Comparison of ENCODE assay signal across 10 cellular contexts in genomic region chrX:109600114-109600710, GRCh38. TPM values are rescaled to one million over a fixed set of nuclear protein-coding genes. Genes with fewer than 3 reads are reported as not detected.
A peak's percentile ranks its signal among the peaks of the same experiment; 100 is the strongest.
DNase-seq lines count a peak whose midpoint lies in the region; ATAC-seq, FAIRE-seq and TF ChIP-seq lines count a peak whose summit lies in the region.
"Had no signal": no experiment of that assay in that cellular context is flagged by ENCODE, and none has a peak within 500 bp of the region (broad histone marks: within the 10 kb centered on the region; RNA-seq: fewer than 3 reads in every experiment).

No MANE protein-coding gene starts in this region.

- WGBS in SK-N-SH (ENCODE audit: low lambda C conversion rate), result 21% methylated on average over 18 of the region's 18 CpGs

- H3K4me3 ChIP-seq in HUES48 (ENCODE audit: low read depth, low read length) (peak overlapping the region; percentile 20; the same call in 1 of the 2 replicates), SK-N-SH (ENCODE audit: low read depth in 2 of 2, low read length in 1 of 2) (no peak overlapping the region), left ventricle myocardium inferior (peak overlapping the region; percentile 6), gastrocnemius medialis (no peak overlapping the region), kidney (ENCODE audit: low read length in 2 of 2) (no peak overlapping the region)
- H3K4me3 ChIP-seq: vagina had no signal

- CTCF ChIA-PET in SK-N-SH (lab: Yijun Ruan, JAX), result interaction anchor here (0.7 to 1.3 kb wide), 2 partner anchors 115 to 1394 kb away, joined by 3 to 4 read pairs; no protein-coding TSS in a partner anchor

- H3F3A ChIP-seq in SK-N-SH (replicated peaks; ENCODE audit: insufficient read depth), result no peaks in the 10 kb centered on the region

- no peaks in the 10 kb centered on the region for H3K79me2 ChIP-seq in SK-N-SH (ENCODE audit: insufficient read depth)

- POLR2A ChIA-PET in SK-N-SH (lab: Yijun Ruan, JAX), result no interaction called here

- peaks cover 20% of the 10 kb centered on the region for H3K27me3 ChIP-seq in HUES48 (ENCODE audit: control insufficient read depth, insufficient read depth, low read length)
- H3K27me3 ChIP-seq in SK-N-SH (ENCODE audit: insufficient read depth), result peaks cover 29% of the 10 kb centered on the region
- H3K27me3 ChIP-seq in left ventricle myocardium inferior (ENCODE audit: low read depth), result peaks cover 12% of the 10 kb centered on the region
- H3K27me3 ChIP-seq in gastrocnemius medialis, result peaks cover 0 to 13% (median 0%) of the 10 kb centered on the region in 3 donors
- H3K27me3 ChIP-seq: vagina had no signal

- no peak overlapping the region for H2AFZ ChIP-seq in SK-N-SH (ENCODE audit: low read depth)

- TF ChIP-seq CTCF in SK-N-SH (IDR thresholded peaks at IDR 0.05) (no peak), left ventricle myocardium inferior (IDR thresholded peaks at IDR 0.05; ENCODE audit: borderline replicate concordance) (no peak), gastrocnemius medialis (IDR thresholded peaks at IDR 0.05 in 4 of 5, conservative IDR thresholded peaks at IDR 0.05 in 1 of 5) (no peak), kidney (IDR thresholded peaks at IDR 0.05; ENCODE audit: borderline replicate concordance, extremely low read depth, insufficient read depth) (no peak)

- peak; percentile 10 for DNase-seq in SK-N-SH
- DNase-seq in left ventricle myocardium inferior, result peak; percentile 18
- peak; percentile 4 to 13 for DNase-seq in gastrocnemius medialis
- no peak for DNase-seq in kidney

- H3K36me3 ChIP-seq in HUES48 (ENCODE audit: control insufficient read depth, insufficient read depth, low read length) (no peaks in the 10 kb centered on the region), SK-N-SH (replicated peaks in 1 of 2; ENCODE audit: control insufficient read depth in 1 of 2, insufficient read depth in 2 of 2, low read length in 1 of 2) (no peaks in the 10 kb centered on the region), left ventricle myocardium inferior (no peaks in the 10 kb centered on the region), gastrocnemius medialis (no peaks in the 10 kb centered on the region), kidney (ENCODE audit: control insufficient read depth in 1 of 2, insufficient read depth in 2 of 2, low read length in 2 of 2) (no peaks in the 10 kb centered on the region)
- H3K36me3 ChIP-seq: vagina had no signal

- in situ Hi-C loops in gastrocnemius medialis (cut with MboI; ENCODE audit: low sequenced_read_pairs in 4 of 4), result no loop called here

- H3K9ac ChIP-seq in HUES48 (ENCODE audit: low read depth, low read length) (no peak overlapping the region), SK-N-SH (no peak overlapping the region), kidney (ENCODE audit: low read length in 2 of 2) (no peak overlapping the region)

- no peak for ATAC-seq in gastrocnemius medialis
- ATAC-seq in GM19467 (IDR thresholded peaks at IDR 0.05; ENCODE audit: unreplicated experiment), result no peak
- no peak for ATAC-seq in HG03039 (IDR thresholded peaks at IDR 0.05; ENCODE audit: unreplicated experiment)
- ATAC-seq: Panc1 had no signal

- peaks cover 13% of the 10 kb centered on the region; the same call in 1 of the 2 replicates for H3K4me1 ChIP-seq in HUES48 (ENCODE audit: control insufficient read depth, insufficient read depth, low read length)
- no peaks in the 10 kb centered on the region; a peak in 1 of 4 replicates for H3K4me1 ChIP-seq in SK-N-SH (ENCODE audit: control insufficient read depth in 1 of 2, insufficient read depth in 2 of 2, low read depth in 1 of 2, low read length in 1 of 2)
- no peaks in the 10 kb centered on the region for H3K4me1 ChIP-seq in left ventricle myocardium inferior
- H3K4me1 ChIP-seq in gastrocnemius medialis, result no peaks in the 10 kb centered on the region
- H3K4me1 ChIP-seq in kidney (ENCODE audit: control insufficient read depth in 1 of 2, insufficient read depth in 1 of 2, low read depth in 1 of 2, low read length in 2 of 2), result no peaks in the 10 kb centered on the region
- H3K4me1 ChIP-seq: vagina had no signal

- no peaks in the 10 kb centered on the region for H3K9me2 ChIP-seq in SK-N-SH

- no peak overlapping the region for H3K4me2 ChIP-seq in SK-N-SH

- TF ChIP-seq POLR2A in gastrocnemius medialis (IDR thresholded peaks at IDR 0.05), result no peak

- FAIRE-seq in kidney (lab: Jason Lieb, UNC), result no peak
- FAIRE-seq: keratinocyte had no signal

- no peaks in the 10 kb centered on the region for H4K20me1 ChIP-seq in SK-N-SH (ENCODE audit: insufficient read depth)

- TF ChIP-seq RAD21 in SK-N-SH (IDR thresholded peaks at IDR 0.05; ENCODE audit: low read length), result no peak

- H3K9me3 ChIP-seq in HUES48 (ENCODE audit: control insufficient read depth, insufficient read depth, low read length), result no peaks in the 10 kb centered on the region
- H3K9me3 ChIP-seq in SK-N-SH, result 0 out of 2 replicates have a peak, but pooled peaks cover 2% of the 10 kb centered on the region
- no peaks in the 10 kb centered on the region for H3K9me3 ChIP-seq in left ventricle myocardium inferior (replicated peaks)
- H3K9me3 ChIP-seq in gastrocnemius medialis, result no peaks in the 10 kb centered on the region
- H3K9me3 ChIP-seq in kidney (ENCODE audit: control insufficient read depth in 1 of 2, low read length in 2 of 2), result no peaks in the 10 kb centered on the region
- H3K9me3 ChIP-seq: vagina had no signal

- no peak for TF ChIP-seq EP300 in SK-N-SH (IDR thresholded peaks at IDR 0.05; ENCODE audit: borderline replicate concordance in 1 of 2, low read depth in 1 of 2, low read length in 1 of 2)

- intact Hi-C loops in left ventricle myocardium inferior (cut with micrococcal nuclease) (no loop called here), gastrocnemius medialis (cut with DNase I; ENCODE audit: low total_unique reads) (loop anchor here (10.0 kb wide), 1 partner anchor 1385 kb away; no protein-coding TSS in a partner anchor), kidney (cut with DNase I) (no loop called here)

- H3K27ac ChIP-seq in HUES48 (ENCODE audit: low read depth, low read length) (no peak overlapping the region), SK-N-SH (ENCODE audit: low read depth in 2 of 2, low read length in 1 of 2) (no peak overlapping the region), left ventricle myocardium inferior (replicated peaks) (no peak overlapping the region), gastrocnemius medialis (no peak overlapping the region), kidney (ENCODE audit: low read depth in 2 of 2, low read length in 2 of 2) (no peak overlapping the region)
- H3K27ac ChIP-seq: vagina had no signal

TF ChIP-seq in SK-N-SH, 30 proteins besides CTCF, POLR2A, EP300 and RAD21 (continues in another document):
- TF ChIP-seq TAF1 (IDR thresholded peaks at IDR 0.05; ENCODE audit: borderline replicate concordance, low read depth, low read length) (no peak), FOXJ3 (CRISPR knock-in tag; IDR thresholded peaks at IDR 0.05) (no peak), IRF3 (IDR thresholded peaks at IDR 0.05; ENCODE audit: low read depth, low read length) (no peak), SMC3 (IDR thresholded peaks at IDR 0.05; ENCODE audit: low read depth, low read length) (no peak), RCOR1 (IDR thresholded peaks at IDR 0.05; ENCODE audit: low read length) (no peak), REST (IDR thresholded peaks at IDR 0.05; ENCODE audit: low read depth, low read length) (no peak)
- TF ChIP-seq, protein P1, sequence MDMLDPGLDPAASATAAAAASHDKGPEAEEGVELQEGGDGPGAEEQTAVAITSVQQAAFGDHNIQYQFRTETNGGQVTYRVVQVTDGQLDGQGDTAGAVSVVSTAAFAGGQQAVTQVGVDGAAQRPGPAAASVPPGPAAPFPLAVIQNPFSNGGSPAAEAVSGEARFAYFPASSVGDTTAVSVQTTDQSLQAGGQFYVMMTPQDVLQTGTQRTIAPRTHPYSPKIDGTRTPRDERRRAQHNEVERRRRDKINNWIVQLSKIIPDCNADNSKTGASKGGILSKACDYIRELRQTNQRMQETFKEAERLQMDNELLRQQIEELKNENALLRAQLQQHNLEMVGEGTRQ (IDR thresholded peaks at IDR 0.05; ENCODE audit: borderline replicate concordance, low read depth, low read length), result no peak

RNA-seq across cellular contexts. Expression of gene KCNE5, which starts 24.8 kb away (rescaled TPM):
- 0.16 and 0.21 TPM in 2 replicates for polyA plus RNA-seq in SK-N-SH (2012; rRNA removed)
- polyA plus RNA-seq in SK-N-SH (2012; cell fraction: cytosol; rRNA removed), result 0.06 and 0.07 TPM in 2 replicates
- polyA plus RNA-seq in SK-N-SH (2012; cell fraction: nucleus; rRNA removed), result 0.73 and 0.83 TPM in 2 replicates
- total RNA-seq in left ventricle myocardium inferior, result not detected
- total RNA-seq in gastrocnemius medialis, result 1 to 10 TPM in 2 of 4 donors, under 1 TPM in 2; 0.27 to 2.3 (median 1.2) TPM
- total RNA-seq in kidney, result 0.44 TPM
- not detected for polyA plus RNA-seq in kidney (ENCODE audit: insufficient read depth, low read depth, low replicate concordance)

Comparison
In these comparisons a context has a peak if more than half of its experiments do, and no peak if none do; other contexts are left out.
1. H3K4me3 ChIP-seq: peak in HUES48 (single experiment) and left ventricle myocardium inferior (single experiment); none in SK-N-SH (0 of 2), gastrocnemius medialis (0 of 4) and kidney (0 of 2).